In the genomic region with DNA sequence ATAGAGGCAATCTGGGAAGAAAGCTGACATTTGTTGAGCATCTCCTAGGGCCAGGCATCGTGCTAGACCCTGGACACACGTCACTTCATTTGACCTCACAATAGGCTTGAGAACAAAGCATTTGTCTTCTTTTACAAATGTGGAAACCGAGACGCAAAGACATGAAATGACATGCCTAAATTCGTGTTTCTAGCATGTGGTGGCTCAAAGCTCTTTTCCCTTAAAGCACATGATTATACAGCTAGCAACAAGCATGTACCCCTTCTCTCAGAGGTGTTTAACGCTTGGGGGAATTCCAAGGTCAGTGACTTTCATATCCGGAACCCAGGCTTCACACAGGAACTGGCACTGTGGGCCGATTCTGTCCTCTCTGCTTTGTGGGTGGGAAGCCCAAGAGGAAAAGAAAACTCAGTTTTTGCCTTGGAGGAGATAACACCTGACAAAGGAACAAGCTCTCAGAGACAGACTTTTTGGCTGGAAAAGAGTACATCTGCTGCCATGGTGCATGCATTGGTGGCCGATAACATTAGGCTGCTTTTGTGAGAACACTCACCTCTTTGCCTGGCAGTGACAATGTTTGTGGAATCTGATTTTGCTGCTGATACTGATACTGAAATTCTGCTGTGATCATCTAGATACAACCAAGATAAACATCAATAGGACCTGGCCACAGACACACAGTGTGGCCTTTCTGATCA, we compare ENCODE assay signal across 9 cellular contexts. TPM values are rescaled to one million over a fixed set of nuclear protein-coding genes. Genes with fewer than 3 reads are reported as not detected.
A peak's percentile ranks its signal among the peaks of the same experiment; 100 is the strongest.
DNase-seq lines count a peak whose midpoint lies in the region; ATAC-seq and TF ChIP-seq lines count a peak whose summit lies in the region.
"Had no signal": no experiment of that assay in that cellular context is flagged by ENCODE, and none has a peak within 500 bp of the region (broad histone marks: within the 10 kb centered on the region; RNA-seq: fewer than 3 reads in every experiment).

No MANE protein-coding gene starts in this region.

- ATAC-seq in GM18907 (IDR thresholded peaks at IDR 0.05; ENCODE audit: unreplicated experiment) (peak; percentile 72), HG03103 (IDR thresholded peaks at IDR 0.05; ENCODE audit: low read depth, unreplicated experiment) (peak; percentile 57), omental fat pad (ENCODE audit: low FRiP score) (no peak)
- ATAC-seq: HCT116 had no signal

- H3F3A ChIP-seq in SK-N-SH (replicated peaks; ENCODE audit: insufficient read depth), result no peaks in the 10 kb centered on the region

- no peaks in the 10 kb centered on the region for H3K27me3 ChIP-seq in SK-N-SH (ENCODE audit: insufficient read depth)

- 66% methylated on average over 9 of the region's 9 CpGs for WGBS in SK-N-SH (ENCODE audit: low lambda C conversion rate)

- no peaks in the 10 kb centered on the region for H3K36me3 ChIP-seq in SK-N-SH (replicated peaks in 1 of 2; ENCODE audit: control insufficient read depth in 1 of 2, insufficient read depth in 2 of 2, low read length in 1 of 2)

- no peak for TF ChIP-seq RAD21 in SK-N-SH (IDR thresholded peaks at IDR 0.05; ENCODE audit: low read length)

- TF ChIP-seq EP300 in SK-N-SH (IDR thresholded peaks at IDR 0.05; ENCODE audit: borderline replicate concordance in 1 of 2, low read depth in 1 of 2, low read length in 1 of 2), result no peak

- peaks cover 23% of the 10 kb centered on the region for H3K9me3 Mint-ChIP-seq in activated T-cell treated with anti-CD3 and anti-CD28 coated beads, Interleukin-2, amount 50 U/mL, for 24 hours

- peak overlapping the region; percentile 100 for H3K27ac Mint-ChIP-seq in activated T-cell treated with anti-CD3 and anti-CD28 coated beads, Interleukin-2, amount 50 U/mL, for 24 hours

- no peaks in the 10 kb centered on the region for H3K9me2 ChIP-seq in SK-N-SH

- H4K20me1 ChIP-seq in SK-N-SH (ENCODE audit: insufficient read depth), result no peaks in the 10 kb centered on the region

- TF ChIP-seq CTCF in SK-N-SH (IDR thresholded peaks at IDR 0.05) (no peak), omental fat pad (IDR thresholded peaks at IDR 0.05) (no peak)

- DNase-seq in activated T-cell treated with anti-CD3 and anti-CD28 coated beads, Interleukin-2, amount 50 U/mL, for 24 hours, result peak; percentile 78
- DNase-seq in stimulated activated CD4-positive, alpha-beta T cell treated with anti-CD3 and anti-CD28 coated beads, Interleukin-4, amount 100 ng/mL, for 1 hour, result peak; percentile 56
- DNase-seq in SK-N-SH (no peak), LoVo (ENCODE audit: low spot score) (no peak), DMS153 (lab: John Stamatoyannopoulos, UW) (no peak), omental fat pad (ENCODE audit: low spot score) (no peak)

- H3K9me3 ChIP-seq in SK-N-SH, result peaks cover 6% of the 10 kb centered on the region; the same call in 1 of the 2 replicates

- H2AFZ ChIP-seq in SK-N-SH (ENCODE audit: low read depth), result no peak overlapping the region

- H3K36me3 Mint-ChIP-seq in activated T-cell treated with anti-CD3 and anti-CD28 coated beads, Interleukin-2, amount 50 U/mL, for 24 hours (ENCODE audit: low read depth), result peaks cover 30% of the 10 kb centered on the region

- no peaks in the 10 kb centered on the region for H3K27me3 Mint-ChIP-seq in activated T-cell treated with anti-CD3 and anti-CD28 coated beads, Interleukin-2, amount 50 U/mL, for 24 hours

- H3K4me1 Mint-ChIP-seq in activated T-cell treated with anti-CD3 and anti-CD28 coated beads, Interleukin-2, amount 50 U/mL, for 24 hours (ENCODE audit: low read depth), result peaks cover 65% of the 10 kb centered on the region

- H3K4me2 ChIP-seq in SK-N-SH, result no peak overlapping the region

- H3K4me1 ChIP-seq in SK-N-SH (ENCODE audit: control insufficient read depth in 1 of 2, insufficient read depth in 2 of 2, low read depth in 1 of 2, low read length in 1 of 2), result peaks cover 0 to 4% of the 10 kb centered on the region in 2 experiments; a peak in 2 of 4 replicates

- H3K4me3 ChIP-seq in SK-N-SH (ENCODE audit: low read depth in 2 of 2, low read length in 1 of 2), result no peak overlapping the region

- no peaks in the 10 kb centered on the region for H3K79me2 ChIP-seq in SK-N-SH (ENCODE audit: insufficient read depth)

- H3K4me3 Mint-ChIP-seq in activated T-cell treated with anti-CD3 and anti-CD28 coated beads, Interleukin-2, amount 50 U/mL, for 24 hours, result peak overlapping the region; percentile 74

- H3K9ac ChIP-seq in SK-N-SH, result no peak overlapping the region

- POLR2A ChIA-PET in SK-N-SH (lab: Yijun Ruan, JAX), result no interaction called here

- CTCF ChIA-PET in SK-N-SH (lab: Yijun Ruan, JAX), result interaction anchor here (0.8 to 4.3 kb wide), 16 partner anchors 8 to 390 kb away, joined by 3 to 42 read pairs (median 5); partner anchors contain the start of genes CD2 and TTF2

- no peak overlapping the region for H3K27ac ChIP-seq in SK-N-SH (ENCODE audit: low read depth in 2 of 2, low read length in 1 of 2)

TF ChIP-seq in SK-N-SH, 30 proteins besides CTCF, POLR2A, EP300 and RAD21:
- TF ChIP-seq JUND (IDR thresholded peaks at IDR 0.05), result no peak
- TF ChIP-seq FOXM1 (IDR thresholded peaks at IDR 0.05; ENCODE audit: low read depth), result no peak
- TF ChIP-seq ELF1 (IDR thresholded peaks at IDR 0.05), result no peak
- no peak for TF ChIP-seq RXRA (IDR thresholded peaks at IDR 0.05; ENCODE audit: borderline replicate concordance, low read depth)
- TF ChIP-seq, protein P1, sequence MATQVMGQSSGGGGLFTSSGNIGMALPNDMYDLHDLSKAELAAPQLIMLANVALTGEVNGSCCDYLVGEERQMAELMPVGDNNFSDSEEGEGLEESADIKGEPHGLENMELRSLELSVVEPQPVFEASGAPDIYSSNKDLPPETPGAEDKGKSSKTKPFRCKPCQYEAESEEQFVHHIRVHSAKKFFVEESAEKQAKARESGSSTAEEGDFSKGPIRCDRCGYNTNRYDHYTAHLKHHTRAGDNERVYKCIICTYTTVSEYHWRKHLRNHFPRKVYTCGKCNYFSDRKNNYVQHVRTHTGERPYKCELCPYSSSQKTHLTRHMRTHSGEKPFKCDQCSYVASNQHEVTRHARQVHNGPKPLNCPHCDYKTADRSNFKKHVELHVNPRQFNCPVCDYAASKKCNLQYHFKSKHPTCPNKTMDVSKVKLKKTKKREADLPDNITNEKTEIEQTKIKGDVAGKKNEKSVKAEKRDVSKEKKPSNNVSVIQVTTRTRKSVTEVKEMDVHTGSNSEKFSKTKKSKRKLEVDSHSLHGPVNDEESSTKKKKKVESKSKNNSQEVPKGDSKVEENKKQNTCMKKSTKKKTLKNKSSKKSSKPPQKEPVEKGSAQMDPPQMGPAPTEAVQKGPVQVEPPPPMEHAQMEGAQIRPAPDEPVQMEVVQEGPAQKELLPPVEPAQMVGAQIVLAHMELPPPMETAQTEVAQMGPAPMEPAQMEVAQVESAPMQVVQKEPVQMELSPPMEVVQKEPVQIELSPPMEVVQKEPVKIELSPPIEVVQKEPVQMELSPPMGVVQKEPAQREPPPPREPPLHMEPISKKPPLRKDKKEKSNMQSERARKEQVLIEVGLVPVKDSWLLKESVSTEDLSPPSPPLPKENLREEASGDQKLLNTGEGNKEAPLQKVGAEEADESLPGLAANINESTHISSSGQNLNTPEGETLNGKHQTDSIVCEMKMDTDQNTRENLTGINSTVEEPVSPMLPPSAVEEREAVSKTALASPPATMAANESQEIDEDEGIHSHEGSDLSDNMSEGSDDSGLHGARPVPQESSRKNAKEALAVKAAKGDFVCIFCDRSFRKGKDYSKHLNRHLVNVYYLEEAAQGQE (IDR thresholded peaks at IDR 0.05; ENCODE audit: low read depth, low read length), result no peak
- TF ChIP-seq, protein P2, sequence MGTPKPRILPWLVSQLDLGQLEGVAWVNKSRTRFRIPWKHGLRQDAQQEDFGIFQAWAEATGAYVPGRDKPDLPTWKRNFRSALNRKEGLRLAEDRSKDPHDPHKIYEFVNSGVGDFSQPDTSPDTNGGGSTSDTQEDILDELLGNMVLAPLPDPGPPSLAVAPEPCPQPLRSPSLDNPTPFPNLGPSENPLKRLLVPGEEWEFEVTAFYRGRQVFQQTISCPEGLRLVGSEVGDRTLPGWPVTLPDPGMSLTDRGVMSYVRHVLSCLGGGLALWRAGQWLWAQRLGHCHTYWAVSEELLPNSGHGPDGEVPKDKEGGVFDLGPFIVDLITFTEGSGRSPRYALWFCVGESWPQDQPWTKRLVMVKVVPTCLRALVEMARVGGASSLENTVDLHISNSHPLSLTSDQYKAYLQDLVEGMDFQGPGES (IDR thresholded peaks at IDR 0.05; ENCODE audit: low read depth, low read length), result no peak
- no peak for TF ChIP-seq RCOR1 (IDR thresholded peaks at IDR 0.05; ENCODE audit: low read length)
- no peak for TF ChIP-seq CHD2 (IDR thresholded peaks at IDR 0.05; ENCODE audit: low read length, partially characterized antibody)
- no peak for TF ChIP-seq NRF1 (IDR thresholded peaks at IDR 0.05; ENCODE audit: low read depth, low read length)
- TF ChIP-seq MEF2A (IDR thresholded peaks at IDR 0.05; ENCODE audit: borderline replicate concordance, low read depth), result no peak
- no peak for TF ChIP-seq EZH2phosphoT487 (IDR thresholded peaks at IDR 0.05; ENCODE audit: borderline replicate concordance, low read depth)
- no peak for TF ChIP-seq FOSL2 (IDR thresholded peaks at IDR 0.05; ENCODE audit: borderline replicate concordance, low read depth)
- no peak for TF ChIP-seq GABPA (IDR thresholded peaks at IDR 0.05; ENCODE audit: low read depth)

RNA-seq across cellular contexts. Expression of gene CD2, which starts 15.4 kb away (rescaled TPM):
- polyA plus RNA-seq in SK-N-SH (2012; rRNA removed), result not detected in 2 replicates
- not detected in 2 replicates for polyA plus RNA-seq in SK-N-SH (2012; cell fraction: cytosol; rRNA removed)
- polyA plus RNA-seq in SK-N-SH (2012; cell fraction: nucleus; rRNA removed), result not detected in 2 replicates
- 1 to 10 TPM; 1.8 to 3.4 (median 2.6) TPM for total RNA-seq in omental fat pad

Comparison
In these comparisons a context has a peak if more than half of its experiments do, and no peak if none do; other contexts are left out.
1. DNase-seq: peak in activated T-cell treated with anti-CD3 and anti-CD28 coated beads, Interleukin-2, amount 50 U/mL, for 24 hours (single experiment) and stimulated activated CD4-positive, alpha-beta T cell treated with anti-CD3 and anti-CD28 coated beads, Interleukin-4, amount 100 ng/mL, for 1 hour (single experiment); none in SK-N-SH (single experiment), LoVo (single experiment), DMS153 (single experiment) and omental fat pad (single experiment).